Comparison of ENCODE assay signal across 21 cellular contexts in genomic region chr10:72105098-72105475, GRCh38. TPM values are rescaled to one million over a fixed set of nuclear protein-coding genes. Genes with fewer than 3 reads are reported as not detected.
DNase-seq lines count a peak whose midpoint lies in the region; FAIRE-seq and TF ChIP-seq lines count a peak whose summit lies in the region.
"Had no signal": no experiment of that assay in that cellular context is flagged by ENCODE, and none has a peak within 500 bp of the region (broad histone marks: within the 10 kb centered on the region; RNA-seq: fewer than 3 reads in every experiment).

No MANE protein-coding gene starts in this region.

- H3K9me3 Mint-ChIP-seq in activated naive CD4-positive, alpha-beta T cell treated with anti-CD3 and anti-CD28 coated beads for 36 hours, result no peaks in the 10 kb centered on the region
- no peaks in the 10 kb centered on the region for H3K9me3 Mint-ChIP-seq in activated naive CD4-positive, alpha-beta T cell treated with anti-CD3 and anti-CD28 coated beads, Interleukin-2, amount 10 ng/mL, durations not matched to agents 7 days and 5 days
- peaks cover 5% of the 10 kb centered on the region for H3K9me3 Mint-ChIP-seq in activated naive CD8-positive, alpha-beta T cell (ENCODE audit: low read depth)
- no peaks in the 10 kb centered on the region for H3K9me3 Mint-ChIP-seq in activated T-helper 2 cell treated with anti-CD3 and anti-CD28 coated beads, Interferon-gamma antibody, Interleukin-2, Interleukin-4, amounts not matched to agents 10 μg/mL and 5 μg/mL and 100 μg/mL, durations not matched to agents 14 hours and 24 hours and 36 hours
- H3K9me3 Mint-ChIP-seq: stimulated activated memory B cell treated with anti-CD40 and anti-IgM and Interleukin-4, amounts not matched to agents 10 μg/mL and 1 μg/mL and 100 μg/mL, for 72 hours had no signal

- no peak for DNase-seq in activated naive CD4-positive, alpha-beta T cell treated with anti-CD3 and anti-CD28 coated beads for 36 hours
- no peak for DNase-seq in activated naive CD4-positive, alpha-beta T cell treated with anti-CD3 and anti-CD28 coated beads, Interleukin-2, amount 10 ng/mL, durations not matched to agents 7 days and 5 days
- DNase-seq in right atrium auricular region (ENCODE audit: low spot score) (no peak), H54 (ENCODE audit: insufficient read length, low spot score) (no peak), COLO829 (ENCODE audit: low spot score) (no peak)
- DNase-seq in activated T-helper 2 cell treated with anti-CD3 and anti-CD28 coated beads, Interferon-gamma antibody, Interleukin-2, Interleukin-4, amounts not matched to agents 10 μg/mL and 5 μg/mL and 100 μg/mL, durations not matched to agents 14 hours and 24 hours and 36 hours (ENCODE audit: low spot score), result no peak
- DNase-seq: activated CD4-positive, alpha-beta T cell treated with anti-CD3 and anti-CD28 coated beads for 48 hours; DMS79 treated with DMSO at 0.1 percent for 48 hours; NCI-H1417 treated with DMSO at 0.1 percent for 48 hours; NCI-H524 treated with DMSO at 0.1 percent for 48 hours; occipital lobe; right lobe of liver; SW 1271; upper lobe of right lung had no signal

- intact Hi-C loops in activated naive CD4-positive, alpha-beta T cell treated with anti-CD3 and anti-CD28 coated beads for 36 hours (cut with micrococcal nuclease), result no loop called here
- intact Hi-C loops in activated T-helper 2 cell treated with anti-CD3 and anti-CD28 coated beads, Interferon-gamma antibody, Interleukin-2, Interleukin-4, amounts not matched to agents 10 μg/mL and 5 μg/mL and 100 μg/mL, durations not matched to agents 14 hours and 24 hours and 36 hours (cut with micrococcal nuclease), result no loop called here

- H3K9me3 ChIP-seq in right atrium auricular region, result no peaks in the 10 kb centered on the region
- H3K9me3 ChIP-seq: right lobe of liver, upper lobe of right lung had no signal

- H3K27ac ChIP-seq in right atrium auricular region, result peak overlapping the region; percentile 47 to 82
- peak overlapping the region; percentile 33 for H3K27ac ChIP-seq in temporal lobe (ENCODE audit: low read depth, low read length)
- H3K27ac ChIP-seq: C4-2B, right lobe of liver, upper lobe of right lung had no signal

- H3K27me3 Mint-ChIP-seq in activated naive CD4-positive, alpha-beta T cell treated with anti-CD3 and anti-CD28 coated beads for 36 hours (ENCODE audit: low read depth), result no peaks in the 10 kb centered on the region
- no peaks in the 10 kb centered on the region for H3K27me3 Mint-ChIP-seq in activated naive CD4-positive, alpha-beta T cell treated with anti-CD3 and anti-CD28 coated beads, Interleukin-2, amount 10 ng/mL, durations not matched to agents 7 days and 5 days
- H3K27me3 Mint-ChIP-seq in activated naive CD8-positive, alpha-beta T cell, result no peaks in the 10 kb centered on the region
- H3K27me3 Mint-ChIP-seq in activated T-helper 2 cell treated with anti-CD3 and anti-CD28 coated beads, Interferon-gamma antibody, Interleukin-2, Interleukin-4, amounts not matched to agents 10 μg/mL and 5 μg/mL and 100 μg/mL, durations not matched to agents 14 hours and 24 hours and 36 hours (ENCODE audit: low read depth), result no peaks in the 10 kb centered on the region
- H3K27me3 Mint-ChIP-seq: stimulated activated memory B cell treated with anti-CD40 and anti-IgM and Interleukin-4, amounts not matched to agents 10 μg/mL and 1 μg/mL and 100 μg/mL, for 72 hours had no signal

- peaks cover 0 to 29% of the 10 kb centered on the region in 2 donors for H3K4me1 ChIP-seq in right atrium auricular region

- H3K4me3 ChIP-seq in right atrium auricular region, result no peak overlapping the region
- H3K4me3 ChIP-seq: right lobe of liver, upper lobe of right lung had no signal

- no peak overlapping the region for H3K4me3 Mint-ChIP-seq in activated naive CD4-positive, alpha-beta T cell treated with anti-CD3 and anti-CD28 coated beads for 36 hours
- H3K4me3 Mint-ChIP-seq in activated naive CD4-positive, alpha-beta T cell treated with anti-CD3 and anti-CD28 coated beads, Interleukin-2, amount 10 ng/mL, durations not matched to agents 7 days and 5 days, result no peak overlapping the region
- H3K4me3 Mint-ChIP-seq in activated naive CD8-positive, alpha-beta T cell, result no peak overlapping the region
- H3K4me3 Mint-ChIP-seq in activated T-helper 2 cell treated with anti-CD3 and anti-CD28 coated beads, Interferon-gamma antibody, Interleukin-2, Interleukin-4, amounts not matched to agents 10 μg/mL and 5 μg/mL and 100 μg/mL, durations not matched to agents 14 hours and 24 hours and 36 hours (ENCODE audit: low read depth), result no peak overlapping the region
- H3K4me3 Mint-ChIP-seq: stimulated activated memory B cell treated with anti-CD40 and anti-IgM and Interleukin-4, amounts not matched to agents 10 μg/mL and 1 μg/mL and 100 μg/mL, for 72 hours had no signal

- FAIRE-seq in H54 (lab: Jason Lieb, UNC), result no peak
- FAIRE-seq: bronchial epithelial cell, HepG2 had no signal

- peaks cover 23% of the 10 kb centered on the region for H3K36me3 ChIP-seq in right atrium auricular region

- no peaks in the 10 kb centered on the region for H3K27me3 ChIP-seq in right atrium auricular region
- H3K27me3 ChIP-seq: right lobe of liver, upper lobe of right lung had no signal

- no peak for TF ChIP-seq CTCF in right atrium auricular region (IDR thresholded peaks at IDR 0.05)

- peaks cover 28% of the 10 kb centered on the region for H3K36me3 Mint-ChIP-seq in activated naive CD4-positive, alpha-beta T cell treated with anti-CD3 and anti-CD28 coated beads for 36 hours (ENCODE audit: low read depth)
- H3K36me3 Mint-ChIP-seq in activated naive CD4-positive, alpha-beta T cell treated with anti-CD3 and anti-CD28 coated beads, Interleukin-2, amount 10 ng/mL, durations not matched to agents 7 days and 5 days, result peaks cover 44% of the 10 kb centered on the region
- H3K36me3 Mint-ChIP-seq in activated naive CD8-positive, alpha-beta T cell, result peaks cover 22% of the 10 kb centered on the region
- H3K36me3 Mint-ChIP-seq in activated T-helper 2 cell treated with anti-CD3 and anti-CD28 coated beads, Interferon-gamma antibody, Interleukin-2, Interleukin-4, amounts not matched to agents 10 μg/mL and 5 μg/mL and 100 μg/mL, durations not matched to agents 14 hours and 24 hours and 36 hours (ENCODE audit: low read depth), result peaks cover 57% of the 10 kb centered on the region

- peak overlapping the region; percentile 96 for H3K27ac Mint-ChIP-seq in activated naive CD4-positive, alpha-beta T cell treated with anti-CD3 and anti-CD28 coated beads for 36 hours
- H3K27ac Mint-ChIP-seq in activated naive CD4-positive, alpha-beta T cell treated with anti-CD3 and anti-CD28 coated beads, Interleukin-2, amount 10 ng/mL, durations not matched to agents 7 days and 5 days, result no peak overlapping the region
- H3K27ac Mint-ChIP-seq in activated naive CD8-positive, alpha-beta T cell, result peak overlapping the region; percentile 88
- no peak overlapping the region for H3K27ac Mint-ChIP-seq in activated T-helper 2 cell treated with anti-CD3 and anti-CD28 coated beads, Interferon-gamma antibody, Interleukin-2, Interleukin-4, amounts not matched to agents 10 μg/mL and 5 μg/mL and 100 μg/mL, durations not matched to agents 14 hours and 24 hours and 36 hours
- H3K27ac Mint-ChIP-seq: stimulated activated memory B cell treated with anti-CD40 and anti-IgM and Interleukin-4, amounts not matched to agents 10 μg/mL and 1 μg/mL and 100 μg/mL, for 72 hours had no signal

- TF ChIP-seq POLR2A in H54 (IDR thresholded peaks at IDR 0.05; ENCODE audit: low read depth, low read length), result no peak

- H3K4me1 Mint-ChIP-seq in activated naive CD4-positive, alpha-beta T cell treated with anti-CD3 and anti-CD28 coated beads for 36 hours (ENCODE audit: low read depth), result peaks cover 88% of the 10 kb centered on the region
- H3K4me1 Mint-ChIP-seq in activated naive CD4-positive, alpha-beta T cell treated with anti-CD3 and anti-CD28 coated beads, Interleukin-2, amount 10 ng/mL, durations not matched to agents 7 days and 5 days, result peaks cover 82% of the 10 kb centered on the region
- peaks cover 91% of the 10 kb centered on the region for H3K4me1 Mint-ChIP-seq in activated naive CD8-positive, alpha-beta T cell (ENCODE audit: low read depth)
- peaks cover 58% of the 10 kb centered on the region for H3K4me1 Mint-ChIP-seq in activated T-helper 2 cell treated with anti-CD3 and anti-CD28 coated beads, Interferon-gamma antibody, Interleukin-2, Interleukin-4, amounts not matched to agents 10 μg/mL and 5 μg/mL and 100 μg/mL, durations not matched to agents 14 hours and 24 hours and 36 hours (ENCODE audit: low read depth)

- CTCF ChIA-PET in activated naive CD4-positive, alpha-beta T cell treated with anti-CD3 and anti-CD28 coated beads for 36 hours (lab: Charles Lee), result no interaction called here
- CTCF ChIA-PET in activated naive CD4-positive, alpha-beta T cell treated with anti-CD3 and anti-CD28 coated beads, Interleukin-2, amount 10 ng/mL, durations not matched to agents 7 days and 5 days (lab: Charles Lee), result no interaction called here

RNA-seq across cellular contexts. Expression of gene SPOCK2, which starts 16.7 kb away (rescaled TPM):
- 100 to 1,000 TPM; 205 to 208 TPM for total RNA-seq in activated naive CD4-positive, alpha-beta T cell treated with anti-CD3 and anti-CD28 coated beads for 36 hours
- 10 to 100 TPM; 19.3 to 19.8 TPM for total RNA-seq in right atrium auricular region
- total RNA-seq in temporal lobe, result 25.8 TPM
- total RNA-seq in activated T-helper 2 cell treated with anti-CD3 and anti-CD28 coated beads, Interferon-gamma antibody, Interleukin-2, Interleukin-4, amounts not matched to agents 10 μg/mL and 5 μg/mL and 100 μg/mL, durations not matched to agents 14 hours and 24 hours and 36 hours, result 135 and 137 TPM in 2 replicates
- total RNA-seq: M059J had no signal

Comparison
In these comparisons a context has a peak if more than half of its experiments do, and no peak if none do; other contexts are left out.
1. H3K27ac Mint-ChIP-seq: peak in activated naive CD4-positive, alpha-beta T cell treated with anti-CD3 and anti-CD28 coated beads for 36 hours (single experiment) and activated naive CD8-positive, alpha-beta T cell (single experiment); none in activated naive CD4-positive, alpha-beta T cell treated with anti-CD3 and anti-CD28 coated beads, Interleukin-2, amount 10 ng/mL, durations not matched to agents 7 days and 5 days (single experiment) and activated T-helper 2 cell treated with anti-CD3 and anti-CD28 coated beads, Interferon-gamma antibody, Interleukin-2, Interleukin-4, amounts not matched to agents 10 μg/mL and 5 μg/mL and 100 μg/mL, durations not matched to agents 14 hours and 24 hours and 36 hours (single experiment).